Comparison of ENCODE assay signal across 8 cellular contexts in the genomic region with DNA sequence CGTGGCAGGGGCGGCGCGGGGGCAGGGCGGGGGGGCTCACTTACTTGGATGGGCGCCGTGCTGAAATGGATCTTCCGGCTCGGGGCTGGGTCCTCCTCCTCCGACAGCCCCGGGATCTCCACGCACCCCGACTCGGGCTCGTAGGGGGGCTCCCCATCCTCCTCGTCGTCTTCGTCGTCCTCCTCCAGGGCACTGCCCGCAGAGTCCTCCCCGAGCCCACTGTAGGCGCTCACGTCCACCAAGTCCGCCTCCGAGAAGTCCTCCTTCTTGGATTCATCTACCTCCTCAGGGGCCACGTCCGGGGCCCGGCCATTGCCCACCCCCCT. TPM values are rescaled to one million over a fixed set of nuclear protein-coding genes. Genes with fewer than 3 reads are reported as not detected.
DNase-seq lines count a peak whose midpoint lies in the region; ATAC-seq and TF ChIP-seq lines count a peak whose summit lies in the region.

No MANE protein-coding gene starts in this region.

- DNase-seq in BJ (ENCODE audit: low read depth) (no peak), IMR-90 (no peak), choroid plexus epithelial cell (ENCODE audit: low read depth) (no peak), natural killer cell (no peak), inferior parietal cortex (ENCODE audit: extremely low spot score) (no peak), islet precursor cell (no peak)

- BruUV-seq in IMR-90 (replicated peaks; lab: Mats Ljungman, UMichigan), result no TSS peak

- ATAC-seq in IMR-90 (ENCODE audit: low read depth) (no peak), natural killer cell (no peak), HG03354 (IDR thresholded peaks at IDR 0.05; ENCODE audit: poor library complexity, severe bottlenecking, unreplicated experiment) (no peak), GM21529 (IDR thresholded peaks at IDR 0.05; ENCODE audit: unreplicated experiment) (no peak)

- peak overlapping the region; percentile 64 for H2AFZ ChIP-seq in IMR-90 (replicated peaks; ENCODE audit: low read length, poor library complexity)

- H3K14ac ChIP-seq in IMR-90 (replicated peaks; ENCODE audit: low read depth, low read length), result peak overlapping the region; percentile 90

- H3K4me3 Mint-ChIP-seq in natural killer cell, result peak overlapping the region; percentile 97

- no peak overlapping the region for H2BK15ac ChIP-seq in IMR-90 (ENCODE audit: low read depth, low read length)

- H4K5ac ChIP-seq in IMR-90 (ENCODE audit: low read depth, low read length), result peak overlapping the region; percentile 45; the same call in 1 of the 2 replicates

- peak overlapping the region; percentile 96 for H2AK9ac ChIP-seq in IMR-90 (replicated peaks; ENCODE audit: low read depth, low read length, poor library complexity)

- WGBS in IMR-90 (ENCODE audit: extremely low coverage in 2 of 2, insufficient read length in 1 of 2), 2 experiments, result 0% methylated on average over 8 of the region's 28 CpGs; no CpG with 5 or more reads in 1 of the 2 experiments

- H2BK5ac ChIP-seq in IMR-90 (ENCODE audit: low read depth, low read length, poor library complexity, severe bottlenecking), result peak overlapping the region; percentile 81

- H3K4me3 ChIP-seq in BJ (ENCODE audit: low read depth, low read length) (peak overlapping the region; percentile 67), IMR-90 (ENCODE audit: insufficient read depth, low read depth, low read length) (peak overlapping the region; percentile 86), choroid plexus epithelial cell (ENCODE audit: low read depth, low read length) (peak overlapping the region; percentile 86)

- dilution Hi-C loops in IMR-90 (cut with HindIII; ENCODE audit: low sequenced_read_pairs, unreplicated experiment), result no loop called here

- peaks cover 27% of the 10 kb centered on the region for H3K4me1 ChIP-seq in IMR-90 (ENCODE audit: control insufficient read depth, insufficient read depth, low read length)

- H3K36me3 ChIP-seq in BJ (ENCODE audit: control insufficient read depth, insufficient read depth, low read length) (peaks cover 6% of the 10 kb centered on the region), IMR-90 (ENCODE audit: control insufficient read depth, insufficient read depth, low read length) (peaks cover 13% of the 10 kb centered on the region)

- peak overlapping the region; percentile 92 for H3K4ac ChIP-seq in IMR-90 (ENCODE audit: low read depth, low read length)

- 0 out of 2 replicates have a peak overlapping the region, but pooled peaks have one; percentile 66 for H2BK120ac ChIP-seq in IMR-90 (ENCODE audit: low read depth, low read length)

- H2BK20ac ChIP-seq in IMR-90 (ENCODE audit: low read depth, low read length), result no peak overlapping the region

- in situ Hi-C loops in IMR-90 (cut with MboI; ENCODE audit: low sequenced_read_pairs), result no loop called here

- H3K36me3 Mint-ChIP-seq in natural killer cell, result no peaks in the 10 kb centered on the region

- H3K56ac ChIP-seq in IMR-90 (ENCODE audit: extremely low read depth, insufficient read depth, low read length), result peak overlapping the region; percentile 69; the same call in 1 of the 2 replicates

- no peak for TF ChIP-seq POLR2A in IMR-90 (IDR thresholded peaks at IDR 0.05; ENCODE audit: low read depth, low read length)

- POLR2A ChIA-PET in BJ (lab: Charles Lee), result interaction anchor here (0.5 kb wide), 1 partner anchor 53 kb away, joined by 4 read pairs; no protein-coding TSS in a partner anchor
- POLR2A ChIA-PET in IMR-90 (lab: Charles Lee; ENCODE audit: unreplicated experiment), result no interaction called here

- peaks cover 9 to 64% of the 10 kb centered on the region in 2 experiments; a peak in 3 of 4 replicates for H3K79me1 ChIP-seq in IMR-90 (ENCODE audit: low read depth in 1 of 2, low read length in 2 of 2)

- peak overlapping the region; percentile 89 for H3K4me2 ChIP-seq in IMR-90 (ENCODE audit: low read depth, low read length)

- peak overlapping the region in 1 of 2 experiments; percentile 44; a peak in 1 of 4 replicates for H4K8ac ChIP-seq in IMR-90 (ENCODE audit: low read depth in 2 of 2, low read length in 2 of 2)

- peak overlapping the region; percentile 76; the same call in 1 of the 2 replicates for H3K23ac ChIP-seq in IMR-90 (ENCODE audit: low read depth, low read length)

- no peaks in the 10 kb centered on the region for H3K9me3 Mint-ChIP-seq in natural killer cell

- CTCF ChIA-PET in BJ (lab: Yijun Ruan, JAX) (interaction anchor here (0.9 to 3.8 kb wide), 5 partner anchors 9 to 54 kb away, joined by 3 to 30 read pairs (median 4); a partner anchor contains a TSS), IMR-90 (lab: Yijun Ruan, JAX) (interaction anchor here (1.6 kb wide), 1 partner anchor 10 kb away, joined by 5 read pairs; no protein-coding TSS in a partner anchor)

- no peaks in the 10 kb centered on the region for H3K27me3 Mint-ChIP-seq in natural killer cell (ENCODE audit: low read depth in 2 of 2)

- peaks cover 48 to 61% of the 10 kb centered on the region in 2 donors for H3K4me1 Mint-ChIP-seq in natural killer cell

- H3K27me3 ChIP-seq in BJ (ENCODE audit: control insufficient read depth, insufficient read depth, low read length) (no peaks in the 10 kb centered on the region), IMR-90 (ENCODE audit: control insufficient read depth, insufficient read depth, low read length) (no peaks in the 10 kb centered on the region)

- peak overlapping the region; percentile 91 to 98 for H3K27ac Mint-ChIP-seq in natural killer cell

- peaks cover 7% of the 10 kb centered on the region; the same call in 1 of the 2 replicates for H3K9me1 ChIP-seq in IMR-90 (ENCODE audit: insufficient read depth, low read length)

- peak overlapping the region; percentile 48 for H4K91ac ChIP-seq in IMR-90 (ENCODE audit: insufficient read depth, low read depth, low read length)

- H3K9me3 ChIP-seq in IMR-90 (ENCODE audit: control insufficient read depth, insufficient read depth, low read length), result no peaks in the 10 kb centered on the region

- peak overlapping the region; percentile 88 for H3K27ac ChIP-seq in IMR-90 (ENCODE audit: insufficient read depth, low read length)

- peak overlapping the region; percentile 55 for H3K18ac ChIP-seq in IMR-90 (ENCODE audit: low read depth, low read length)

- TF ChIP-seq CTCF in BJ (IDR thresholded peaks at IDR 0.05; ENCODE audit: insufficient read depth, low read depth, low read length), result no peak
- no peak for TF ChIP-seq CTCF in IMR-90 (conservative IDR thresholded peaks at IDR 0.05; ENCODE audit: low read depth, low read length)
- no peak for TF ChIP-seq CTCF in choroid plexus epithelial cell (conservative IDR thresholded peaks at IDR 0.05; ENCODE audit: low read depth, low read length)
- TF ChIP-seq CTCF in natural killer cell (IDR thresholded peaks at IDR 0.05), result no peak

- H2AK5ac ChIP-seq in IMR-90 (ENCODE audit: low read depth, low read length), result peak overlapping the region; percentile 94; the same call in 1 of the 2 replicates

- intact Hi-C loops in IMR-90 (cut with micrococcal nuclease), result loop anchor here (2.0 kb wide), 1 partner anchor 54 kb away; a partner anchor contains a TSS
- intact Hi-C loops in natural killer cell (cut with micrococcal nuclease), result no loop called here

- peak overlapping the region; percentile 92 for H3K9ac ChIP-seq in IMR-90 (ENCODE audit: low read depth, low read length)

- TF ChIP-seq RAD21 in IMR-90 (IDR thresholded peaks at IDR 0.05; ENCODE audit: low read length), result no peak

- H4K20me1 ChIP-seq in IMR-90 (ENCODE audit: insufficient read depth, low read length), result peaks cover 51% of the 10 kb centered on the region

TF ChIP-seq in IMR-90, 13 proteins besides CTCF, POLR2A, EP300 and RAD21 (continues in another document):
- no peak for TF ChIP-seq MAFK (IDR thresholded peaks at IDR 0.05; ENCODE audit: low read depth, low read length)
- TF ChIP-seq CEBPB (IDR thresholded peaks at IDR 0.05; ENCODE audit: low read depth, low read length), result no peak
- no peak for TF ChIP-seq BHLHE40 (IDR thresholded peaks at IDR 0.05; ENCODE audit: low read depth, low read length)

RNA-seq across cellular contexts. Expression of a gene that starts 1.4 kb away (rescaled TPM):
- polyA plus RNA-seq in BJ (2011; rRNA removed) (17.2 and 19.3 TPM in 2 replicates), IMR-90 (2012; rRNA removed) (23.0 and 25.8 TPM in 2 replicates)
- polyA minus RNA-seq in BJ (2011; rRNA and poly(A)+ RNA removed), result 27.3 and 31.6 TPM in 2 replicates
- total RNA-seq in IMR-90 (2012; rRNA removed) (28.0 and 38.6 TPM in 2 replicates), natural killer cell (100 to 1,000 TPM; 124 to 162 (median 135) TPM)
- 16.2 and 19.3 TPM in 2 replicates for polyA plus RNA-seq in IMR-90 (2012; cell fraction: cytosol; rRNA removed)
- 42.2 and 55.1 TPM in 2 replicates for polyA plus RNA-seq in IMR-90 (2012; cell fraction: nucleus; rRNA removed; ENCODE audit: low replicate concordance)

RNA-seq across cellular contexts. Expression of a gene that starts 16.7 kb away (rescaled TPM):
- polyA plus RNA-seq in BJ (2011; rRNA removed) (0.09 and 0.40 TPM in 2 replicates), IMR-90 (2012; rRNA removed) (0.19 and 0.55 TPM in 2 replicates)
- polyA minus RNA-seq in BJ (2011; rRNA and poly(A)+ RNA removed), result not detected in 2 replicates
- total RNA-seq in IMR-90 (2012; rRNA removed) (not detected in 2 replicates), natural killer cell (not detected)
- 0.36 and 0.43 TPM in 2 replicates for polyA plus RNA-seq in IMR-90 (2012; cell fraction: cytosol; rRNA removed)
- polyA plus RNA-seq in IMR-90 (2012; cell fraction: nucleus; rRNA removed; ENCODE audit: low replicate concordance), result 0.34 TPM in 1 of 2 replicates, not detected in the other

RNA-seq across cellular contexts. Expression of a gene that starts 19.1 kb away (rescaled TPM):
- polyA plus RNA-seq in BJ (2011; rRNA removed), result 2.7 and 5.3 TPM in 2 replicates
- polyA minus RNA-seq in BJ (2011; rRNA and poly(A)+ RNA removed), result 3.1 TPM in 2 replicates
- total RNA-seq in IMR-90 (2012; rRNA removed), result 1.4 TPM in 2 replicates
- polyA plus RNA-seq in IMR-90 (2012; rRNA removed), result 6.2 and 6.7 TPM in 2 replicates
- 2.7 and 5.4 TPM in 2 replicates for polyA plus RNA-seq in IMR-90 (2012; cell fraction: cytosol; rRNA removed)
- polyA plus RNA-seq in IMR-90 (2012; cell fraction: nucleus; rRNA removed; ENCODE audit: low replicate concordance), result 20.9 and 34.4 TPM in 2 replicates
- 1 to 10 TPM; 1.1 to 2.1 (median 1.5) TPM for total RNA-seq in natural killer cell

RNA-seq across cellular contexts. Expression of a gene that starts 52.4 kb away (rescaled TPM):
- polyA plus RNA-seq in BJ (2011; rRNA removed) (1,679 and 2,161 TPM in 2 replicates), IMR-90 (2012; rRNA removed) (4,117 and 4,350 TPM in 2 replicates)
- polyA minus RNA-seq in BJ (2011; rRNA and poly(A)+ RNA removed), result 4,131 and 5,702 TPM in 2 replicates
- total RNA-seq in IMR-90 (2012; rRNA removed) (1,825 and 2,180 TPM in 2 replicates), natural killer cell (1 to 10 TPM; 2.3 to 7.5 (median 2.6) TPM)
- 6,648 and 7,973 TPM in 2 replicates for polyA plus RNA-seq in IMR-90 (2012; cell fraction: cytosol; rRNA removed)
- polyA plus RNA-seq in IMR-90 (2012; cell fraction: nucleus; rRNA removed; ENCODE audit: low replicate concordance), result 7,018 and 18,611 TPM in 2 replicates

RNA-seq across cellular contexts. Expression of a gene that starts 53.9 kb away (rescaled TPM):
- polyA plus RNA-seq in BJ (2011; rRNA removed), result 79.3 and 155 TPM in 2 replicates
- polyA minus RNA-seq in BJ (2011; rRNA and poly(A)+ RNA removed), result 76.2 and 119 TPM in 2 replicates
- total RNA-seq in IMR-90 (2012; rRNA removed), result 26.7 and 38.0 TPM in 2 replicates
- polyA plus RNA-seq in IMR-90 (2012; rRNA removed), result 104 and 113 TPM in 2 replicates
- polyA plus RNA-seq in IMR-90 (2012; cell fraction: cytosol; rRNA removed), result 45.0 and 131 TPM in 2 replicates
- 71.2 and 130 TPM in 2 replicates for polyA plus RNA-seq in IMR-90 (2012; cell fraction: nucleus; rRNA removed; ENCODE audit: low replicate concordance)
- 10 to 100 TPM; 23.2 to 32.9 (median 23.6) TPM for total RNA-seq in natural killer cell
